In the genomic region with DNA sequence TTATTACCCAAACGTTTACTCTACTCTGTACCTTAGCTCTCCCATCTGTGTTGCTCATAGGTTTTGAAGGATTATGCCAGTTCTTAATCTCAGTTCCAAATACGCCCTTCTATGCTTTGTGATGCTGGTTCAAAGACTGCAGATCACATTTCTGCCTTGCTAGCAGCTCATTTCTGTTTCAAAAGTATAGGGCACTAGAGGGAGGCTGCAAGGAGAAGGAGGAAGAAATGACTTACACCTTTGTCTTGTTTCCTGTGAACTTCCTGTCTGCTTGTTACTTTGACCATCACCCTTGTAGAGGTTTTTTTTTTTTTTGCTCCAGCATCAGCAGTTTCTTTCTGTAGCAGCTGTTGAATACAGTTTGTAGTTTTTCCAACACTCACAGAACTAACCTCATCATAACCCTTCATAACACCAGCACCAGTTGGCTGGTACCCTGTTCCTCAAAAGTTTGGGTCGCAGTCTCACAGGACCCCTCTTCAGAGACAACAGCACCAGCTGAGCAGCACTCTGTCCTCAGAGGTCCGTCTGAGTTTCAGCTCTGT, we compare ENCODE assay signal across 9 cellular contexts. TPM values are rescaled to one million over a fixed set of nuclear protein-coding genes. Genes with fewer than 3 reads are reported as not detected.
DNase-seq lines count a peak whose midpoint lies in the region; ATAC-seq lines count a peak whose summit lies in the region.
"Had no signal": no experiment of that assay in that cellular context is flagged by ENCODE, and none has a peak within 500 bp of the region (broad histone marks: within the 10 kb centered on the region; RNA-seq: fewer than 3 reads in every experiment).

No MANE protein-coding gene starts in this region.

- peak; percentile 77 to 78 for ATAC-seq in CD4-positive, CD25-positive, alpha-beta regulatory T cell (ENCODE audit: low read depth in 2 of 2)
- ATAC-seq in GM19324 (IDR thresholded peaks at IDR 0.05; ENCODE audit: low FRiP score, unreplicated experiment) = peak; percentile 84
- ATAC-seq in HG03159 (IDR thresholded peaks at IDR 0.05; ENCODE audit: unreplicated experiment) = peak; percentile 88
- peak; percentile 73 for ATAC-seq in stimulated activated naive CD8-positive, alpha-beta T cell treated with anti-CD3 and anti-CD28 coated beads, Interleukin-15, Interleukin-2, amounts not matched to agents 100 U/mL and 50 U/mL, for 24 hours

- H3K27me3 ChIP-seq in CD4-positive, CD25-positive, alpha-beta regulatory T cell (ENCODE audit: control insufficient read depth, insufficient read depth, low read length) = no peaks in the 10 kb centered on the region

- peaks cover 0 to 2% (median 0%) of the 10 kb centered on the region in 7 donors for H3K9me3 Mint-ChIP-seq in CD4-positive, CD25-positive, alpha-beta regulatory T cell
- H3K9me3 Mint-ChIP-seq in activated T-helper 2 cell treated with anti-CD3 and anti-CD28 coated beads, Interferon-gamma antibody, Interleukin-2, Interleukin-4, amounts not matched to agents 10 μg/mL and 5 μg/mL and 100 μg/mL, durations not matched to agents 14 hours and 24 hours and 36 hours = no peaks in the 10 kb centered on the region

- H3K4me1 ChIP-seq in CD4-positive, CD25-positive, alpha-beta regulatory T cell (ENCODE audit: control insufficient read depth, insufficient read depth, low read length, poor library complexity, severe bottlenecking) = peaks cover 32% of the 10 kb centered on the region

- H3K36me3 ChIP-seq in CD4-positive, CD25-positive, alpha-beta regulatory T cell (ENCODE audit: control insufficient read depth, insufficient read depth, low read length) = no peaks in the 10 kb centered on the region

- H3K27me3 Mint-ChIP-seq in CD4-positive, CD25-positive, alpha-beta regulatory T cell = no peaks in the 10 kb centered on the region
- no peaks in the 10 kb centered on the region for H3K27me3 Mint-ChIP-seq in activated T-helper 2 cell treated with anti-CD3 and anti-CD28 coated beads, Interferon-gamma antibody, Interleukin-2, Interleukin-4, amounts not matched to agents 10 μg/mL and 5 μg/mL and 100 μg/mL, durations not matched to agents 14 hours and 24 hours and 36 hours (ENCODE audit: low read depth)

- peak overlapping the region; percentile 72 for H3K27ac ChIP-seq in CD4-positive, CD25-positive, alpha-beta regulatory T cell (ENCODE audit: insufficient read depth, low read length, poor library complexity, severe bottlenecking)

- H3K4me3 ChIP-seq in CD4-positive, CD25-positive, alpha-beta regulatory T cell (ENCODE audit: low read depth, low read length) = peak overlapping the region; percentile 63

- intact Hi-C loops in activated T-helper 2 cell treated with anti-CD3 and anti-CD28 coated beads, Interferon-gamma antibody, Interleukin-2, Interleukin-4, amounts not matched to agents 10 μg/mL and 5 μg/mL and 100 μg/mL, durations not matched to agents 14 hours and 24 hours and 36 hours (cut with micrococcal nuclease) = loop anchor here (2.0 kb wide), 1 partner anchor 15 kb away; no protein-coding TSS in a partner anchor

- H3K4me3 Mint-ChIP-seq in CD4-positive, CD25-positive, alpha-beta regulatory T cell = peak overlapping the region; percentile 40 to 59 (median 49)
- H3K4me3 Mint-ChIP-seq in activated T-helper 2 cell treated with anti-CD3 and anti-CD28 coated beads, Interferon-gamma antibody, Interleukin-2, Interleukin-4, amounts not matched to agents 10 μg/mL and 5 μg/mL and 100 μg/mL, durations not matched to agents 14 hours and 24 hours and 36 hours (ENCODE audit: low read depth) = peak overlapping the region; percentile 61
- H3K4me3 Mint-ChIP-seq: brain had no signal

- H3K36me3 Mint-ChIP-seq in CD4-positive, CD25-positive, alpha-beta regulatory T cell = no peaks in the 10 kb centered on the region
- peaks cover 6% of the 10 kb centered on the region for H3K36me3 Mint-ChIP-seq in activated T-helper 2 cell treated with anti-CD3 and anti-CD28 coated beads, Interferon-gamma antibody, Interleukin-2, Interleukin-4, amounts not matched to agents 10 μg/mL and 5 μg/mL and 100 μg/mL, durations not matched to agents 14 hours and 24 hours and 36 hours (ENCODE audit: low read depth)

- peak in 2 of 3 donors; percentile 25 to 75 for DNase-seq in CD4-positive, CD25-positive, alpha-beta regulatory T cell
- DNase-seq in activated T-helper 2 cell treated with anti-CD3 and anti-CD28 coated beads, Interferon-gamma antibody, Interleukin-2, Interleukin-4, amounts not matched to agents 10 μg/mL and 5 μg/mL and 100 μg/mL, durations not matched to agents 14 hours and 24 hours and 36 hours (ENCODE audit: low spot score) = no peak
- DNase-seq in stimulated activated naive CD8-positive, alpha-beta T cell treated with anti-CD3 and anti-CD28 coated beads, Interleukin-15, Interleukin-2, amounts not matched to agents 100 U/mL and 50 U/mL, for 24 hours = no peak
- DNase-seq in NCI-H1048 (lab: John Stamatoyannopoulos, UW) = no peak
- DNase-seq in NCI-H2029 treated with DMSO at 0.1 percent for 48 hours (lab: John Stamatoyannopoulos, UW) = no peak
- no peak for DNase-seq in stimulated activated CD4-positive, alpha-beta T cell treated with anti-CD3 and anti-CD28 coated beads, Interleukin-15, amount 100 ng/mL, for 24 hours

- peak overlapping the region; percentile 17 to 80 (median 52) for H3K27ac Mint-ChIP-seq in CD4-positive, CD25-positive, alpha-beta regulatory T cell
- peak overlapping the region; percentile 83 for H3K27ac Mint-ChIP-seq in activated T-helper 2 cell treated with anti-CD3 and anti-CD28 coated beads, Interferon-gamma antibody, Interleukin-2, Interleukin-4, amounts not matched to agents 10 μg/mL and 5 μg/mL and 100 μg/mL, durations not matched to agents 14 hours and 24 hours and 36 hours

- H3K9me3 ChIP-seq in CD4-positive, CD25-positive, alpha-beta regulatory T cell (ENCODE audit: control insufficient read depth in 2 of 2, low read length in 2 of 2) = no peaks in the 10 kb centered on the region

- H3K4me1 Mint-ChIP-seq in CD4-positive, CD25-positive, alpha-beta regulatory T cell = peaks cover 58 to 78% (median 68%) of the 10 kb centered on the region in 4 donors
- H3K4me1 Mint-ChIP-seq in activated T-helper 2 cell treated with anti-CD3 and anti-CD28 coated beads, Interferon-gamma antibody, Interleukin-2, Interleukin-4, amounts not matched to agents 10 μg/mL and 5 μg/mL and 100 μg/mL, durations not matched to agents 14 hours and 24 hours and 36 hours (ENCODE audit: low read depth) = peaks cover 59% of the 10 kb centered on the region

RNA-seq across cellular contexts. Expression of a gene that starts 16.5 kb away (rescaled TPM):
- 23.5 TPM for total RNA-seq in CD4-positive, CD25-positive, alpha-beta regulatory T cell
- 1 to 10 TPM; 3.2 to 6.0 (median 3.3) TPM for polyA plus RNA-seq in CD4-positive, CD25-positive, alpha-beta regulatory T cell
- 25.2 and 26.7 TPM in 2 replicates for total RNA-seq in activated T-helper 2 cell treated with anti-CD3 and anti-CD28 coated beads, Interferon-gamma antibody, Interleukin-2, Interleukin-4, amounts not matched to agents 10 μg/mL and 5 μg/mL and 100 μg/mL, durations not matched to agents 14 hours and 24 hours and 36 hours

Comparison
In these comparisons a context has a peak if more than half of its experiments do, and no peak if none do; other contexts are left out.
1. DNase-seq: peak in CD4-positive, CD25-positive, alpha-beta regulatory T cell (2 of 3); none in activated T-helper 2 cell treated with anti-CD3 and anti-CD28 coated beads, Interferon-gamma antibody, Interleukin-2, Interleukin-4, amounts not matched to agents 10 μg/mL and 5 μg/mL and 100 μg/mL, durations not matched to agents 14 hours and 24 hours and 36 hours (single experiment), stimulated activated naive CD8-positive, alpha-beta T cell treated with anti-CD3 and anti-CD28 coated beads, Interleukin-15, Interleukin-2, amounts not matched to agents 100 U/mL and 50 U/mL, for 24 hours (single experiment), NCI-H1048 (single experiment), NCI-H2029 treated with DMSO at 0.1 percent for 48 hours (single experiment) and stimulated activated CD4-positive, alpha-beta T cell treated with anti-CD3 and anti-CD28 coated beads, Interleukin-15, amount 100 ng/mL, for 24 hours (single experiment).
2. Peak in every context shown above with its lines, with median percentiles within 50 percentile points of each other: ATAC-seq.